In genomic region chr18:45059695-45060094, GRCh38 we compare ENCODE assay signal across 12 cellular contexts.
DNase-seq lines count a peak whose midpoint lies in the region; ATAC-seq and TF ChIP-seq lines count a peak whose summit lies in the region.
"Had no signal": no experiment of that assay in that cellular context is flagged by ENCODE, and none has a peak within 500 bp of the region (broad histone marks: within the 10 kb centered on the region; RNA-seq: fewer than 3 reads in every experiment).

No MANE protein-coding gene starts in this region.

- H3K4me2 ChIP-seq in Loucy (ENCODE audit: low read depth, low read length, poor library complexity, severe bottlenecking) = peak overlapping the region; percentile 58

- H4K20me1 ChIP-seq in Loucy (ENCODE audit: insufficient read depth, low read length, poor library complexity, severe bottlenecking) = no peaks in the 10 kb centered on the region

- H3K9me3 Mint-ChIP-seq in activated T-helper 17 cell treated with anti-CD3 and anti-CD28 coated beads, Interleukin-2, amount 50 U/mL, for 72 hours = no peaks in the 10 kb centered on the region
- no peaks in the 10 kb centered on the region for H3K9me3 Mint-ChIP-seq in WTC11
- no peaks in the 10 kb centered on the region for H3K9me3 Mint-ChIP-seq in T-helper 2 cell treated with Interferon-gamma antibody and Interleukin-4, amounts not matched to agents 5 μg/mL and 100 μg/mL, for 36 hours

- peak; percentile 76 for ATAC-seq in activated T-helper 17 cell treated with anti-CD3 and anti-CD28 coated beads, Interleukin-2, amount 50 U/mL, for 72 hours (replicated peaks)
- ATAC-seq in WTC11 = no peak

- H3K27ac Mint-ChIP-seq in activated T-helper 17 cell treated with anti-CD3 and anti-CD28 coated beads, Interleukin-2, amount 50 U/mL, for 72 hours = no peak overlapping the region
- H3K27ac Mint-ChIP-seq in WTC11 = no peak overlapping the region
- H3K27ac Mint-ChIP-seq in T-helper 2 cell treated with Interferon-gamma antibody and Interleukin-4, amounts not matched to agents 5 μg/mL and 100 μg/mL, for 36 hours = no peak overlapping the region

- peaks cover 9% of the 10 kb centered on the region; the same call in 1 of the 2 replicates for H3K36me3 ChIP-seq in Loucy (ENCODE audit: insufficient read depth, low read length)
- H3K36me3 ChIP-seq in kidney epithelial cell (ENCODE audit: control insufficient read depth, insufficient read depth, low read length) = no peaks in the 10 kb centered on the region

- POLR2A ChIA-PET in WTC11 (lab: Charles Lee) = no interaction called here

- CTCF ChIA-PET in WTC11 (lab: Charles Lee) = no interaction called here

- H3F3A ChIP-seq in Loucy (ENCODE audit: low read depth) = peaks cover 3% of the 10 kb centered on the region; the same call in 1 of the 2 replicates

- no peaks in the 10 kb centered on the region for H3K9me3 ChIP-seq in Loucy (ENCODE audit: insufficient read depth, low read depth, low read length)
- H3K9me3 ChIP-seq: esophagus squamous epithelium had no signal

- no peaks in the 10 kb centered on the region for H3K79me2 ChIP-seq in Loucy (ENCODE audit: insufficient read depth, low read length)

- H3K4me1 Mint-ChIP-seq in activated T-helper 17 cell treated with anti-CD3 and anti-CD28 coated beads, Interleukin-2, amount 50 U/mL, for 72 hours = no peaks in the 10 kb centered on the region
- H3K4me1 Mint-ChIP-seq in WTC11 = peaks cover 6% of the 10 kb centered on the region
- no peaks in the 10 kb centered on the region for H3K4me1 Mint-ChIP-seq in T-helper 2 cell treated with Interferon-gamma antibody and Interleukin-4, amounts not matched to agents 5 μg/mL and 100 μg/mL, for 36 hours (ENCODE audit: low read depth)

- H3K27me3 ChIP-seq in Loucy (ENCODE audit: insufficient read depth, low read length, poor library complexity, severe bottlenecking) (no peaks in the 10 kb centered on the region), kidney epithelial cell (ENCODE audit: control insufficient read depth, insufficient read depth, low read length) (no peaks in the 10 kb centered on the region)
- H3K27me3 ChIP-seq: esophagus squamous epithelium had no signal

- DNase-seq in AG10803 (ENCODE audit: low read depth) = peak; percentile 61
- DNase-seq in kidney epithelial cell (ENCODE audit: low read depth) = peak; percentile 50
- DNase-seq in WTC11 (ENCODE audit: low spot score) = no peak
- no peak for DNase-seq in NCI-H1417 (lab: John Stamatoyannopoulos, UW)
- DNase-seq in NCI-H2227 treated with DMSO at 0.1 percent for 48 hours (lab: John Stamatoyannopoulos, UW) = no peak
- no peak for DNase-seq in T-helper 2 cell treated with Interferon-gamma antibody and Interleukin-4, amounts not matched to agents 5 μg/mL and 100 μg/mL, for 36 hours (ENCODE audit: low spot score)
- DNase-seq: activated naive CD4-positive, alpha-beta T cell treated with Interleukin-2 at 50 U/mL for 16 hours; esophagus squamous epithelium; naive B cell; NCI-H1694 treated with DMSO at 0.1 percent for 48 hours had no signal

- no peaks in the 10 kb centered on the region for H3K9me2 ChIP-seq in Loucy (replicated peaks; ENCODE audit: low read depth, low read length)

- H3K4me3 ChIP-seq in AG10803 (ENCODE audit: low read length) (no peak overlapping the region), Loucy (ENCODE audit: low read length, poor library complexity, severe bottlenecking) (peak overlapping the region; percentile 62), kidney epithelial cell (ENCODE audit: low read depth, low read length) (no peak overlapping the region)
- H3K4me3 ChIP-seq: esophagus squamous epithelium had no signal

- H3K4me1 ChIP-seq in Loucy (ENCODE audit: insufficient read depth, low read length, poor library complexity, severe bottlenecking) = peaks cover 82% of the 10 kb centered on the region
- H3K4me1 ChIP-seq: esophagus squamous epithelium had no signal

- H2AFZ ChIP-seq in Loucy (ENCODE audit: low read length) = no peak overlapping the region

- peaks cover 7% of the 10 kb centered on the region for H3K27me3 Mint-ChIP-seq in activated T-helper 17 cell treated with anti-CD3 and anti-CD28 coated beads, Interleukin-2, amount 50 U/mL, for 72 hours
- H3K27me3 Mint-ChIP-seq in WTC11 (ENCODE audit: low read depth) = no peaks in the 10 kb centered on the region
- H3K27me3 Mint-ChIP-seq in T-helper 2 cell treated with Interferon-gamma antibody and Interleukin-4, amounts not matched to agents 5 μg/mL and 100 μg/mL, for 36 hours (ENCODE audit: low read depth) = no peaks in the 10 kb centered on the region
- H3K27me3 Mint-ChIP-seq: naive B cell had no signal

- H3K9ac ChIP-seq in Loucy (ENCODE audit: low read depth, low read length, poor library complexity, severe bottlenecking) = peak overlapping the region; percentile 65

- TF ChIP-seq CTCF in AG10803 (conservative IDR thresholded peaks at IDR 0.05; ENCODE audit: low read length) (no peak), Loucy (conservative IDR thresholded peaks at IDR 0.05; ENCODE audit: low read length) (no peak), kidney epithelial cell (IDR thresholded peaks at IDR 0.05; ENCODE audit: insufficient read depth, low read length, poor library complexity, severe bottlenecking) (no peak), WTC11 (IDR thresholded peaks at IDR 0.05) (no peak)

- no peaks in the 10 kb centered on the region for H3K36me3 Mint-ChIP-seq in activated T-helper 17 cell treated with anti-CD3 and anti-CD28 coated beads, Interleukin-2, amount 50 U/mL, for 72 hours (ENCODE audit: low read depth)
- no peaks in the 10 kb centered on the region for H3K36me3 Mint-ChIP-seq in WTC11
- no peaks in the 10 kb centered on the region for H3K36me3 Mint-ChIP-seq in T-helper 2 cell treated with Interferon-gamma antibody and Interleukin-4, amounts not matched to agents 5 μg/mL and 100 μg/mL, for 36 hours (ENCODE audit: low read depth)

- H3K4me3 Mint-ChIP-seq in activated T-helper 17 cell treated with anti-CD3 and anti-CD28 coated beads, Interleukin-2, amount 50 U/mL, for 72 hours = no peak overlapping the region
- H3K4me3 Mint-ChIP-seq in WTC11 = no peak overlapping the region
- no peak overlapping the region for H3K4me3 Mint-ChIP-seq in T-helper 2 cell treated with Interferon-gamma antibody and Interleukin-4, amounts not matched to agents 5 μg/mL and 100 μg/mL, for 36 hours
- H3K4me3 Mint-ChIP-seq: naive B cell had no signal

TF ChIP-seq in WTC11, 78 proteins besides CTCF, POLR2A, EP300 and RAD21 (continues in another document):
- TF ChIP-seq STAT6 (CRISPR knock-in tag; conservative IDR thresholded peaks at IDR 0.05; ENCODE audit: low read depth) = no peak
- TF ChIP-seq ZNF219 (CRISPR knock-in tag; IDR thresholded peaks at IDR 0.05; ENCODE audit: borderline replicate concordance) = no peak
- no peak for TF ChIP-seq MYBL2 (CRISPR knock-in tag; IDR thresholded peaks at IDR 0.05)
- TF ChIP-seq ARID4B (CRISPR knock-in tag; IDR thresholded peaks at IDR 0.05; ENCODE audit: borderline replicate concordance) = no peak

Comparison
In these comparisons a context has a peak if more than half of its experiments do, and no peak if none do; other contexts are left out.
1. DNase-seq: peak in AG10803 (single experiment) and kidney epithelial cell (single experiment); none in WTC11 (single experiment), NCI-H1417 (0 of 3), NCI-H2227 treated with DMSO at 0.1 percent for 48 hours (single experiment) and T-helper 2 cell treated with Interferon-gamma antibody and Interleukin-4, amounts not matched to agents 5 μg/mL and 100 μg/mL, for 36 hours (single experiment).